In genomic region chr7:134875867-134876266, GRCh38 we compare ENCODE assay signal across 20 cellular contexts.
A peak's percentile ranks its signal among the peaks of the same experiment; 100 is the strongest.
DNase-seq lines count a peak whose midpoint lies in the region; ATAC-seq, FAIRE-seq and TF ChIP-seq lines count a peak whose summit lies in the region.
"Had no signal": no experiment of that assay in that cellular context is flagged by ENCODE, and none has a peak within 500 bp of the region (broad histone marks: within the 10 kb centered on the region; RNA-seq: fewer than 3 reads in every experiment).

No MANE protein-coding gene starts in this region.

- DNase-seq in A549 (ENCODE audit: low read depth in 1 of 2, low spot score in 1 of 2), result no peak
- DNase-seq in RPMI7951 (ENCODE audit: low read depth), result peak; percentile 78
- DNase-seq in fibroblast of lung (ENCODE audit: low read depth in 2 of 2), result peak; percentile 73 to 86
- no peak for DNase-seq in progenitor cell of endocrine pancreas (ENCODE audit: low spot score, unreplicated experiment)
- DNase-seq in AG08395 (ENCODE audit: low spot score), result no peak
- no peak for DNase-seq in amygdala (lab: John Stamatoyannopoulos, UW)
- no peak for DNase-seq in activated naive CD4-positive, alpha-beta T cell treated with anti-CD3 and anti-CD28 coated beads, Interleukin-2, amount 50 U/mL, for 72 hours (ENCODE audit: low spot score in 2 of 2)
- DNase-seq: activated CD8-positive, alpha-beta T cell treated with anti-CD3 and anti-CD28 coated beads, Interleukin-2, amount 10 ng/mL, durations not matched to agents 7 days and 5 days; anterior cingulate cortex; NCI-H2081 treated with DMSO at 0.1 percent for 48 hours; NCI-H526; PC-9; SW 1271 had no signal

- H3K27ac ChIP-seq in A549, result peak overlapping the region in 1 of 2 experiments; percentile 58; a peak in 2 of 6 replicates
- H3K27ac ChIP-seq in fibroblast of lung (ENCODE audit: insufficient read depth, low read length), result no peak overlapping the region
- H3K27ac ChIP-seq: PC-9, suprapubic skin, VCaP had no signal

- TF ChIP-seq RAD21 in A549 (conservative IDR thresholded peaks at IDR 0.05 in 1 of 2, IDR thresholded peaks at IDR 0.05 in 1 of 2), result no peak

- H3K4me3 ChIP-seq in A549 (no peak overlapping the region), fibroblast of lung (replicated peaks in 1 of 4; ENCODE audit: control extremely low read depth in 1 of 4, insufficient read depth in 1 of 4, low read depth in 3 of 4, low read length in 4 of 4) (no peak overlapping the region)
- H3K4me3 ChIP-seq: PC-9, suprapubic skin had no signal

- POLR2A ChIA-PET in A549 (lab: Yijun Ruan, JAX), result no interaction called here

- peaks cover 39% of the 10 kb centered on the region for H3K4me1 Mint-ChIP-seq in progenitor cell of endocrine pancreas (ENCODE audit: low read depth)

- 66% methylated on average over 5 of the region's 5 CpGs for WGBS in A549 (ENCODE audit: missing lambda C conversion rate)

- H4K20me1 ChIP-seq in fibroblast of lung (ENCODE audit: control insufficient read depth, extremely low read depth, insufficient read depth, low read length), result no peaks in the 10 kb centered on the region

- H3K9ac ChIP-seq in fibroblast of lung (ENCODE audit: insufficient read depth, low read length), result no peak overlapping the region

- peaks cover 4% of the 10 kb centered on the region for H3K79me2 ChIP-seq in fibroblast of lung (ENCODE audit: control insufficient read depth, insufficient read depth, low read length)

- H3K27me3 ChIP-seq in fibroblast of lung (ENCODE audit: control insufficient read depth, insufficient read depth, low read length), result no peaks in the 10 kb centered on the region
- H3K27me3 ChIP-seq: suprapubic skin had no signal

- ATAC-seq in A549, result peak in 1 of 2 experiments; percentile 54; a peak in 3 of 6 replicates
- no peak for ATAC-seq in GM18867 (IDR thresholded peaks at IDR 0.05; ENCODE audit: unreplicated experiment)
- no peak for ATAC-seq in activated naive CD4-positive, alpha-beta T cell treated with anti-CD3 and anti-CD28 coated beads, Interleukin-2, amount 50 U/mL, for 72 hours
- ATAC-seq: activated CD8-positive, alpha-beta T cell treated with anti-CD3 and anti-CD28 coated beads, Interleukin-2, amount 10 ng/mL, durations not matched to agents 7 days and 5 days; esophagus mucosa; HCT116 had no signal

- H3K9me3 ChIP-seq in A549, result no peaks in the 10 kb centered on the region
- H3K9me3 ChIP-seq in fibroblast of lung (ENCODE audit: control insufficient read depth, insufficient read depth, low read depth, low read length), result no peaks in the 10 kb centered on the region
- H3K9me3 ChIP-seq: suprapubic skin had no signal

- FAIRE-seq in A549 (lab: Jason Lieb, UNC), result no peak
- FAIRE-seq: A204.1, G401.6 had no signal

- no peak for TF ChIP-seq POLR2A in A549 (IDR thresholded peaks at IDR 0.05; ENCODE audit: low read length)

- CTCF ChIA-PET in A549 (lab: Yijun Ruan, JAX), result no interaction called here

- TF ChIP-seq EP300 in A549 (IDR thresholded peaks at IDR 0.05), result 0 out of 5 replicates have a peak, but pooled peaks of 1 of the 2 experiments have one; percentile 11

- H3K27ac Mint-ChIP-seq in progenitor cell of endocrine pancreas, result peak overlapping the region; percentile 38
- no peak overlapping the region for H3K27ac Mint-ChIP-seq in activated naive CD4-positive, alpha-beta T cell treated with anti-CD3 and anti-CD28 coated beads, Interleukin-2, amount 50 U/mL, for 72 hours
- H3K27ac Mint-ChIP-seq: activated CD8-positive, alpha-beta T cell treated with anti-CD3 and anti-CD28 coated beads, Interleukin-2, amount 10 ng/mL, durations not matched to agents 7 days and 5 days had no signal

- no peaks in the 10 kb centered on the region for H3K9me3 Mint-ChIP-seq in progenitor cell of endocrine pancreas (ENCODE audit: low read depth)
- H3K9me3 Mint-ChIP-seq in activated naive CD4-positive, alpha-beta T cell treated with anti-CD3 and anti-CD28 coated beads, Interleukin-2, amount 50 U/mL, for 72 hours, result peaks cover 0 to 4% of the 10 kb centered on the region in 2 donors

- H3K4me2 ChIP-seq in A549 (peak overlapping the region; percentile 11; the same call in 2 of the 3 replicates), fibroblast of lung (ENCODE audit: extremely low read depth, insufficient read depth, low read length) (no peak overlapping the region)
- H3K4me2 ChIP-seq: PC-9 had no signal

- H3K36me3 Mint-ChIP-seq in progenitor cell of endocrine pancreas (ENCODE audit: insufficient read depth), result peaks cover 7% of the 10 kb centered on the region
- H3K36me3 Mint-ChIP-seq in activated naive CD4-positive, alpha-beta T cell treated with anti-CD3 and anti-CD28 coated beads, Interleukin-2, amount 50 U/mL, for 72 hours, result peaks cover 0 to 5% of the 10 kb centered on the region in 2 donors

- H3K4me1 ChIP-seq in A549 (peaks cover 11% of the 10 kb centered on the region; the same call in 2 of the 3 replicates), fibroblast of lung (ENCODE audit: control insufficient read depth, extremely low read depth, insufficient read depth, low read length) (peaks cover 8% of the 10 kb centered on the region)

- no peaks in the 10 kb centered on the region for H3K27me3 Mint-ChIP-seq in progenitor cell of endocrine pancreas

- no peak overlapping the region for H2AFZ ChIP-seq in fibroblast of lung (ENCODE audit: low read length)
- H2AFZ ChIP-seq: PC-9 had no signal

- no peaks in the 10 kb centered on the region for H3K36me3 ChIP-seq in fibroblast of lung (ENCODE audit: control insufficient read depth, insufficient read depth, low read length)
- H3K36me3 ChIP-seq: suprapubic skin had no signal

- TF ChIP-seq CTCF in A549 (IDR thresholded peaks at IDR 0.05) (no peak), fibroblast of lung (conservative IDR thresholded peaks at IDR 0.05 in 1 of 2, IDR thresholded peaks at IDR 0.05 in 1 of 2; ENCODE audit: low read depth in 1 of 2, low read length in 2 of 2) (no peak), progenitor cell of endocrine pancreas (IDR thresholded peaks at IDR 0.05; ENCODE audit: unreplicated experiment) (no peak)

- peak overlapping the region; percentile 52 for H3K4me3 Mint-ChIP-seq in progenitor cell of endocrine pancreas (ENCODE audit: low read depth)
- H3K4me3 Mint-ChIP-seq: activated CD8-positive, alpha-beta T cell treated with anti-CD3 and anti-CD28 coated beads, Interleukin-2, amount 10 ng/mL, durations not matched to agents 7 days and 5 days had no signal

TF ChIP-seq in A549, 52 proteins besides CTCF, POLR2A, EP300 and RAD21:
- no peak for TF ChIP-seq HOXA7 (CRISPR knock-in tag; IDR thresholded peaks at IDR 0.05)
- no peak for TF ChIP-seq HOXB5 (CRISPR knock-in tag; IDR thresholded peaks at IDR 0.05)
- no peak for TF ChIP-seq RNF2 (IDR thresholded peaks at IDR 0.05; ENCODE audit: borderline replicate concordance, low read depth)
- no peak for TF ChIP-seq ZSCAN20 (CRISPR knock-in tag; IDR thresholded peaks at IDR 0.05)
- TF ChIP-seq FOSL2 (IDR thresholded peaks at IDR 0.05), result 0 out of 2 replicates have a peak, but pooled peaks have one; percentile 35
- no peak for TF ChIP-seq FOSL2 (CRISPR knock-in tag; IDR thresholded peaks at IDR 0.05)
- TF ChIP-seq BCL3 (IDR thresholded peaks at IDR 0.05), result no peak

Comparison
In these comparisons a context has a peak if more than half of its experiments do, and no peak if none do; other contexts are left out.
1. DNase-seq: peak in RPMI7951 (single experiment) and fibroblast of lung (2 of 2); none in A549 (0 of 2), progenitor cell of endocrine pancreas (single experiment), AG08395 (single experiment), amygdala (0 of 56) and activated naive CD4-positive, alpha-beta T cell treated with anti-CD3 and anti-CD28 coated beads, Interleukin-2, amount 50 U/mL, for 72 hours (0 of 2).